In the genomic region with DNA sequence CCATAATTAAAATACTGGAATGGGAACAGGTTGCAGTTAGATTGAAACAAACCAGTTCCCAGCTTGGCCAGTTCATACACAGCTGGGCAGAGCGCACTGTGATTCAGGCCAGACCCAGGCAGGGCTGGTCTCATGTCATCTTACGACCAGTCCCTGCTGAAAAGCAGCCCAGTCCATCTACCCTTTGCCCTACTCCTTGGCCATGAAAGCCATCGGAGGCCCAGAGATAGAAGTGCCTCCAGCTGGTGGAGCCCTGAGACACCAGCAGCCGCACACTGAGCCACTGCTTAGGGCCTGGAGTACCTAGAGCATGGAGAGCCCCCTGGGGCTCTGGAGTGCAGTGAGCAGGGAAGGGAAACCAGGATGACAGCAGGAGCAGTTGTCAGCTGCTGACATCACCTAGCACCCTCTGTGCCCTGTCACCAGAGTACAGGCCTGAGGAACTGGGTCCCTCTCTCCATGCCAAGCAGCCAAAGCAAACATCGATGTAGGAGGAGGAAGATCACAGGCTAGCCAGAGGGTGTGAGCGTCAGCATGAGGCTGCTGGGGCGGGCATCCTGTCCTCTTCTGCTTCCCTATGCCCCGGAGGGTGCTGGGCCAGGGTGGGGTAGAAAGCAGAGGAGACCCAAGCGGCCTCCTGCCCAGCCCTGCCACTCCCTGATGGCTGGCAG, we compare ENCODE assay signal across 22 cellular contexts. TPM values are rescaled to one million over a fixed set of nuclear protein-coding genes. Genes with fewer than 3 reads are reported as not detected.
DNase-seq lines count a peak whose midpoint lies in the region; ATAC-seq and TF ChIP-seq lines count a peak whose summit lies in the region.
"Had no signal": no experiment of that assay in that cellular context is flagged by ENCODE, and none has a peak within 500 bp of the region (broad histone marks: within the 10 kb centered on the region; RNA-seq: fewer than 3 reads in every experiment).

No MANE protein-coding gene starts in this region.

- DNase-seq in HT-29 (ENCODE audit: low spot score), result peak; percentile 11
- DNase-seq in PC-3, result peak; percentile 21
- peak in 1 of 2 donors; percentile 18 for DNase-seq in heart right ventricle
- DNase-seq in mucosa of gallbladder (ENCODE audit: low spot score), result peak; percentile 37
- no peak for DNase-seq in CD1c-positive myeloid dendritic cell (ENCODE audit: extremely low spot score)
- DNase-seq in SW480 (ENCODE audit: low spot score), result no peak
- DNase-seq: activated CD4-positive, alpha-beta memory T cell treated with anti-CD3 and anti-CD28 coated beads for 36 hours; activated T-cell treated with anti-CD3 and anti-CD28 coated beads for 4 hours; CD4-positive, alpha-beta T cell; H9; kidney glomerular epithelial cell; SJCRH30; T-helper 2 cell; testis had no signal

- no peak overlapping the region for H3K27ac ChIP-seq in PC-3 (ENCODE audit: low read length)
- peak overlapping the region; percentile 39 to 72 (median 54) for H3K27ac ChIP-seq in heart right ventricle
- H3K27ac ChIP-seq: coronary artery, neutrophil, SJCRH30, testis had no signal

- H3K79me2 ChIP-seq in PC-3 (ENCODE audit: low read length), result no peaks in the 10 kb centered on the region

- H3K4me3 ChIP-seq in PC-3 (ENCODE audit: low read length), result no peak overlapping the region
- H3K4me3 ChIP-seq in heart right ventricle, result no peak overlapping the region
- H3K4me3 ChIP-seq: coronary artery, GM12878, SJCRH30, testis had no signal

- ATAC-seq in PC-3, result peak; percentile 73
- ATAC-seq in heart right ventricle, result peak in 7 of 8 donors; percentile 8 to 79 (median 48)
- no peak for ATAC-seq in activated T-helper 17 cell treated with anti-CD3 and anti-CD28 coated beads, Interleukin-2, amount 50 U/mL, for 72 hours (replicated peaks)
- no peak for ATAC-seq in GM19452 (IDR thresholded peaks at IDR 0.05; ENCODE audit: unreplicated experiment)
- ATAC-seq: activated naive CD4-positive, alpha-beta T cell treated with anti-CD3 and anti-CD28 coated beads, Interleukin-2, amount 50 U/mL, for 72 hours; GM12878 had no signal

- H4K20me1 ChIP-seq in PC-3 (ENCODE audit: low read length), result no peaks in the 10 kb centered on the region

- peak overlapping the region; percentile 5; the same call in 1 of the 2 replicates for H2AFZ ChIP-seq in PC-3 (ENCODE audit: low read length)

- WGBS in heart right ventricle, 2 donors, result 65 to 76% methylated on average over 9 of the region's 9 CpGs

- TF ChIP-seq CTCF in PC-3 (conservative IDR thresholded peaks at IDR 0.05; ENCODE audit: low read depth, low read length) (no peak), heart right ventricle (IDR thresholded peaks at IDR 0.05) (peak in 1 of 9 donors; percentile 7)

- H3K27ac Mint-ChIP-seq in activated T-helper 17 cell treated with anti-CD3 and anti-CD28 coated beads, Interleukin-2, amount 50 U/mL, for 72 hours, result no peak overlapping the region
- H3K27ac Mint-ChIP-seq: activated CD4-positive, alpha-beta memory T cell treated with anti-CD3 and anti-CD28 coated beads for 36 hours; activated naive CD4-positive, alpha-beta T cell treated with anti-CD3 and anti-CD28 coated beads, Interleukin-2, amount 50 U/mL, for 72 hours; CD4-positive, alpha-beta T cell; H9 had no signal

- no peaks in the 10 kb centered on the region for H3K9me2 ChIP-seq in PC-3 (replicated peaks; ENCODE audit: low read length)

- POLR2A ChIA-PET in PC-3 (lab: Charles Lee; ENCODE audit: unreplicated experiment), result interaction anchor here (0.5 kb wide), 1 partner anchor 146 kb away, joined by 12 read pairs; no protein-coding TSS in a partner anchor

- no peak overlapping the region for H3K4me3 Mint-ChIP-seq in activated T-helper 17 cell treated with anti-CD3 and anti-CD28 coated beads, Interleukin-2, amount 50 U/mL, for 72 hours
- H3K4me3 Mint-ChIP-seq: activated CD4-positive, alpha-beta memory T cell treated with anti-CD3 and anti-CD28 coated beads for 36 hours; CD4-positive, alpha-beta T cell; H9 had no signal

- no peak overlapping the region for H3K4me2 ChIP-seq in PC-3 (ENCODE audit: low read length)

- no peak overlapping the region for H3K9ac ChIP-seq in PC-3 (ENCODE audit: low read length)

- no peaks in the 10 kb centered on the region for H3K36me3 Mint-ChIP-seq in activated T-helper 17 cell treated with anti-CD3 and anti-CD28 coated beads, Interleukin-2, amount 50 U/mL, for 72 hours (ENCODE audit: low read depth)
- H3K36me3 Mint-ChIP-seq: activated CD4-positive, alpha-beta memory T cell treated with anti-CD3 and anti-CD28 coated beads for 36 hours; activated naive CD4-positive, alpha-beta T cell treated with anti-CD3 and anti-CD28 coated beads, Interleukin-2, amount 50 U/mL, for 72 hours had no signal

- no peaks in the 10 kb centered on the region for H3F3A ChIP-seq in PC-3 (ENCODE audit: low read length, unreplicated experiment)

- intact Hi-C loops in PC-3 (cut with micrococcal nuclease) (no loop called here), heart right ventricle (cut with DNase I) (loop anchor here in 9 of 10 donors (5.0 to 10.0 kb wide), 11 partner anchors 62 to 289 kb away; partner anchors contain the start of genes ELOVL1 (in 3 of the 9), CDC20 (in 2 of the 9), MED8 (in 2 of the 9) and SZT2 (in 2 of the 9))

- H3K36me3 ChIP-seq in PC-3 (ENCODE audit: low read depth, low read length), result no peaks in the 10 kb centered on the region
- no peaks in the 10 kb centered on the region for H3K36me3 ChIP-seq in heart right ventricle
- H3K36me3 ChIP-seq: neutrophil, SJCRH30 had no signal

- no peaks in the 10 kb centered on the region for H3K9me3 ChIP-seq in PC-3 (ENCODE audit: low read length)
- H3K9me3 ChIP-seq in heart right ventricle, result no peaks in the 10 kb centered on the region
- H3K9me3 ChIP-seq: neutrophil, SJCRH30, testis had no signal

- H3K27me3 Mint-ChIP-seq in activated T-helper 17 cell treated with anti-CD3 and anti-CD28 coated beads, Interleukin-2, amount 50 U/mL, for 72 hours, result peaks cover 9% of the 10 kb centered on the region
- H3K27me3 Mint-ChIP-seq: CD4-positive, alpha-beta T cell had no signal

- no peaks in the 10 kb centered on the region for H3K4me1 Mint-ChIP-seq in activated T-helper 17 cell treated with anti-CD3 and anti-CD28 coated beads, Interleukin-2, amount 50 U/mL, for 72 hours

- BruUV-seq in PC-3 (replicated peaks; lab: Mats Ljungman, UMichigan), result no TSS peak

- H3K9me3 Mint-ChIP-seq in activated T-helper 17 cell treated with anti-CD3 and anti-CD28 coated beads, Interleukin-2, amount 50 U/mL, for 72 hours, result no peaks in the 10 kb centered on the region
- H3K9me3 Mint-ChIP-seq: activated CD4-positive, alpha-beta memory T cell treated with anti-CD3 and anti-CD28 coated beads for 36 hours; activated naive CD4-positive, alpha-beta T cell treated with anti-CD3 and anti-CD28 coated beads, Interleukin-2, amount 50 U/mL, for 72 hours; CD4-positive, alpha-beta T cell had no signal

- H3K27me3 ChIP-seq in PC-3 (ENCODE audit: low read length), result no peaks in the 10 kb centered on the region
- H3K27me3 ChIP-seq in heart right ventricle, result no peaks in the 10 kb centered on the region
- H3K27me3 ChIP-seq: neutrophil, testis had no signal

- CTCF ChIA-PET in PC-3 (lab: Charles Lee), result no interaction called here

- peaks cover 24% of the 10 kb centered on the region for H3K4me1 ChIP-seq in PC-3 (ENCODE audit: insufficient read depth, low read length)
- peaks cover 4 to 52% (median 28%) of the 10 kb centered on the region in 9 donors for H3K4me1 ChIP-seq in heart right ventricle
- H3K4me1 ChIP-seq: SJCRH30 had no signal

RNA-seq across cellular contexts. Expression of gene TMEM125, which starts 34.2 kb away (rescaled TPM):
- total RNA-seq in HT-29 (2014; rRNA removed; shearing (Covaris generic)), result 64.2 and 65.2 TPM in 2 replicates
- total RNA-seq in PC-3 (2014; rRNA removed), result 8.6 and 9.8 TPM in 2 replicates
- under 1 TPM in 5 of 10 donors, not detected in 5; 0.15 to 0.37 (median 0.26) TPM for total RNA-seq in heart right ventricle
- under 1 TPM in 1 of 2 donors, not detected in 1; 0.16 TPM for polyA plus RNA-seq in heart right ventricle
- total RNA-seq in mucosa of gallbladder, result 75.9 TPM
- not detected for total RNA-seq in activated T-helper 17 cell treated with anti-CD3 and anti-CD28 coated beads, Interleukin-2, amount 50 U/mL, for 72 hours
- total RNA-seq: CD4-positive, alpha-beta T cell; M059J; NCI-H460; SJCRH30 had no signal
- polyA plus RNA-seq: GM12878 had no signal

RNA-seq across cellular contexts. Expression of gene C1orf210, which starts 49.8 kb away (rescaled TPM):
- 39.0 and 58.2 TPM in 2 replicates for total RNA-seq in HT-29 (2014; rRNA removed; shearing (Covaris generic))
- total RNA-seq in PC-3 (2014; rRNA removed) (10.4 and 17.8 TPM in 2 replicates), heart right ventricle (not detected), mucosa of gallbladder (47.9 TPM)
- not detected for polyA plus RNA-seq in heart right ventricle
- not detected for total RNA-seq in activated T-helper 17 cell treated with anti-CD3 and anti-CD28 coated beads, Interleukin-2, amount 50 U/mL, for 72 hours
- total RNA-seq: activated CD4-positive, alpha-beta memory T cell treated with anti-CD3 and anti-CD28 coated beads for 36 hours; activated naive CD4-positive, alpha-beta T cell treated with anti-CD3 and anti-CD28 coated beads, Interleukin-2, amount 50 U/mL, for 72 hours; CD4-positive, alpha-beta T cell; GM12878; M059J; SJCRH30 had no signal

Comparison
In these comparisons a context has a peak if more than half of its experiments do, and no peak if none do; other contexts are left out.
1. DNase-seq: peak in HT-29 (single experiment), PC-3 (single experiment) and mucosa of gallbladder (single experiment); none in CD1c-positive myeloid dendritic cell (single experiment) and SW480 (single experiment).
2. ATAC-seq: peak in PC-3 (single experiment) and heart right ventricle (7 of 8); none in activated T-helper 17 cell treated with anti-CD3 and anti-CD28 coated beads, Interleukin-2, amount 50 U/mL, for 72 hours (single experiment) and GM19452 (single experiment).
3. RNA of gene C1orf210, which starts 49.8 kb away (total RNA-seq): 39.0 to 58.2 TPM in HT-29, 47.9 TPM in mucosa of gallbladder (single experiment) and 10.4 to 17.8 TPM in PC-3; not detected in heart right ventricle and not detected in activated T-helper 17 cell treated with anti-CD3 and anti-CD28 coated beads, Interleukin-2, amount 50 U/mL, for 72 hours; every median in the first group is over 10 times any median in the second.